In the genomic region with DNA sequence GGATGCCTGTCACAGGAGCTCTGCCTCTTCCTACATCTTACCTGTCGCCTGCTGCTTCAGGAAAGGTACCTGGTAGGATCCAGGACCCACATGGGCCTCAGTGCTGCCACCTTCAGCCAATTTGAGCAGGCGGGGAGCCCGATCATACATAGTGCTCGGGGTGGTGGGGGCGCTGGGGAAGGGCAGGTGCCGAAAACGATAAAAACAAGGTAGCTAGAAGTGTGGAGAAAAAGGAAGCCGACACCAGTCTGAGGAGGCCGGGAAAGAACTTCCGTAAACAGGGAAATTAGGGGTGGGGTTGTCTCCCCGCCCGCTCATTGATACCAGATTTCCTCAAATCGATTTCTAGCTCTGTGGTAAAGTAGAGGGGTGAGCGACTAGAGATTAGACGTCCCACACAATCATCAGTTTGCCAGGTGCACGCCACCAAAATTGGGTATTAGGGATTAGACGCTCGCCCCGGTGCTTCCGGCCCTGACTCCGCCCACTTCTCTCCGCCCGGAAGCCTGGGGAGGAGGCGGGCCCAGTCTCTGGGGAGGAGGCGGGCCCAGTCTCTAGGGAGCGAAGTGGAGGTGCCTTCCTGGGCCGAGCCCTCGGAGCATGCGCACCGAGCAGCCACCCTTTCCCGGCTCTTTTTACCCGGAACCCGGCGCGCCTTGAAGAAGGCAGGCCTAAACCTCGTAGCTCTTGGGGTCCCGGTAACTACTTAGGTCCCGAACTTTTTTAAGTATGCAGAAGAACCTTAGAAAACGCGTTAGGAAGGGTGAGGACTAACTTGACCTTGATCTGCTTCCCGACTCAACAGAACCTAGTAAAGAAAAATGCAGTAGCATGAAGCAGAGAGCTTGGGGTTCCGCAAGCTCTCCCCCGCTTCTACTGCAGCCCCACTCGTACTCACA, we compare ENCODE assay signal across 8 cellular contexts. TPM values are rescaled to one million over a fixed set of nuclear protein-coding genes. Genes with fewer than 3 reads are reported as not detected.
A peak's percentile ranks its signal among the peaks of the same experiment; 100 is the strongest.
DNase-seq lines count a peak whose midpoint lies in the region; ATAC-seq and TF ChIP-seq lines count a peak whose summit lies in the region.

A gene (minus strand): TSS at position 476 of the 899 bp plus-strand sequence.

- H3K9me3 ChIP-seq in PC-9 (ENCODE audit: insufficient read depth, low read depth) = no peaks in the 10 kb centered on the region

- TSS peak; percentile 93 for BruUV-seq in PC-9 (replicated peaks; lab: Mats Ljungman, UMichigan)

- H3F3A ChIP-seq in PC-9 (ENCODE audit: insufficient read depth, low read depth) = peaks cover 18% of the 10 kb centered on the region

- ATAC-seq in GM21529 (IDR thresholded peaks at IDR 0.05; ENCODE audit: unreplicated experiment) (peak; percentile 98), naive B cell (ENCODE audit: low read depth in 2 of 2) (peak; percentile 93 to 94)
- ATAC-seq in stimulated activated effector memory CD8-positive, alpha-beta T cell treated with anti-CD3 and anti-CD28 coated beads, Interleukin-12 subunit alpha, Interleukin-12 subunit beta, amount 100 ng/mL, for 72 hours = peak; percentile 100

- H3K27ac ChIP-seq in PC-9 = peak within 1 kb of the TSS; percentile 89

- intact Hi-C loops in PC-9 (cut with micrococcal nuclease; ENCODE audit: unreplicated experiment) = loop anchor here (5.0 to 10.0 kb wide), 4 partner anchors 512 to 1809 kb away; a partner anchor contains a TSS
- intact Hi-C loops in activated T-helper 1 cell treated with anti-CD3 and anti-CD28 coated beads, Interleukin-12 subunit alpha, Interleukin-12 subunit beta, Interleukin-2, Interleukin-4 antibody, amounts not matched to agents 30 ng/mL and 10 ng/mL and 1 ng/mL, durations not matched to agents 14 hours and 24 hours and 36 hours (cut with micrococcal nuclease) = loop anchor here (1.0 to 5.0 kb wide), 13 partner anchors 104 to 1808 kb away; a partner anchor contains a TSS

- H3K9me3 Mint-ChIP-seq in IgD-negative memory B cell = peaks cover 0 to 3% (median 0%) of the 10 kb centered on the region in 3 donors
- peaks cover 11% of the 10 kb centered on the region for H3K9me3 Mint-ChIP-seq in activated T-helper 1 cell treated with anti-CD3 and anti-CD28 coated beads, Interleukin-12 subunit alpha, Interleukin-12 subunit beta, Interleukin-2, Interleukin-4 antibody, amounts not matched to agents 30 ng/mL and 10 ng/mL and 1 ng/mL, durations not matched to agents 14 hours and 24 hours and 36 hours
- H3K9me3 Mint-ChIP-seq in naive B cell = peaks cover 0 to 2% (median 0%) of the 10 kb centered on the region in 7 donors
- H3K9me3 Mint-ChIP-seq in stimulated activated effector memory CD8-positive, alpha-beta T cell treated with anti-CD3 and anti-CD28 coated beads, Interleukin-12 subunit alpha, Interleukin-12 subunit beta, amount 100 ng/mL, for 72 hours = peaks cover 5% of the 10 kb centered on the region

- POLR2A ChIA-PET in PC-9 (lab: Charles Lee; ENCODE audit: unreplicated experiment) = interaction anchor here (0.7 to 1.1 kb wide), 3 partner anchors 117 to 849 kb away, joined by 5 to 9 read pairs (median 5); no protein-coding TSS in a partner anchor

- H3K9me2 ChIP-seq in PC-9 (ENCODE audit: insufficient read depth) = no peaks in the 10 kb centered on the region

- no peaks in the 10 kb centered on the region for H3K36me3 ChIP-seq in PC-9 (ENCODE audit: low read depth)

- H3K36me3 Mint-ChIP-seq in IgD-negative memory B cell = peaks cover 3% of the 10 kb centered on the region
- H3K36me3 Mint-ChIP-seq in activated T-helper 1 cell treated with anti-CD3 and anti-CD28 coated beads, Interleukin-12 subunit alpha, Interleukin-12 subunit beta, Interleukin-2, Interleukin-4 antibody, amounts not matched to agents 30 ng/mL and 10 ng/mL and 1 ng/mL, durations not matched to agents 14 hours and 24 hours and 36 hours (ENCODE audit: low read depth) = peaks cover 11% of the 10 kb centered on the region
- H3K36me3 Mint-ChIP-seq in naive B cell = no peaks in the 10 kb centered on the region
- H3K36me3 Mint-ChIP-seq in stimulated activated effector memory CD8-positive, alpha-beta T cell treated with anti-CD3 and anti-CD28 coated beads, Interleukin-12 subunit alpha, Interleukin-12 subunit beta, amount 100 ng/mL, for 72 hours = peaks cover 6% of the 10 kb centered on the region

- peaks cover 21% of the 10 kb centered on the region for H3K4me1 ChIP-seq in PC-9 (replicated peaks; ENCODE audit: insufficient read depth)

- H3K27me3 Mint-ChIP-seq in IgD-negative memory B cell (no peaks in the 10 kb centered on the region), naive B cell (peaks cover 0 to 2% (median 0%) of the 10 kb centered on the region in 3 donors)
- H3K27me3 Mint-ChIP-seq in activated T-helper 1 cell treated with anti-CD3 and anti-CD28 coated beads, Interleukin-12 subunit alpha, Interleukin-12 subunit beta, Interleukin-2, Interleukin-4 antibody, amounts not matched to agents 30 ng/mL and 10 ng/mL and 1 ng/mL, durations not matched to agents 14 hours and 24 hours and 36 hours (ENCODE audit: insufficient read depth) = peaks cover 7% of the 10 kb centered on the region

- H3K4me3 Mint-ChIP-seq in IgD-negative memory B cell = peak within 1 kb of the TSS; percentile 93 to 98 (median 96)
- H3K4me3 Mint-ChIP-seq in activated T-helper 1 cell treated with anti-CD3 and anti-CD28 coated beads, Interleukin-12 subunit alpha, Interleukin-12 subunit beta, Interleukin-2, Interleukin-4 antibody, amounts not matched to agents 30 ng/mL and 10 ng/mL and 1 ng/mL, durations not matched to agents 14 hours and 24 hours and 36 hours = peak within 1 kb of the TSS; percentile 88
- peak within 1 kb of the TSS; percentile 83 to 98 (median 97) for H3K4me3 Mint-ChIP-seq in naive B cell
- H3K4me3 Mint-ChIP-seq in stimulated activated effector memory CD8-positive, alpha-beta T cell treated with anti-CD3 and anti-CD28 coated beads, Interleukin-12 subunit alpha, Interleukin-12 subunit beta, amount 100 ng/mL, for 72 hours = peak within 1 kb of the TSS; percentile 88

- H3K4me1 Mint-ChIP-seq in IgD-negative memory B cell = peaks cover 14 to 38% (median 19%) of the 10 kb centered on the region in 3 donors
- peaks cover 18% of the 10 kb centered on the region for H3K4me1 Mint-ChIP-seq in activated T-helper 1 cell treated with anti-CD3 and anti-CD28 coated beads, Interleukin-12 subunit alpha, Interleukin-12 subunit beta, Interleukin-2, Interleukin-4 antibody, amounts not matched to agents 30 ng/mL and 10 ng/mL and 1 ng/mL, durations not matched to agents 14 hours and 24 hours and 36 hours (ENCODE audit: low read depth)
- peaks cover 19 to 28% (median 22%) of the 10 kb centered on the region in 3 donors for H3K4me1 Mint-ChIP-seq in naive B cell
- peaks cover 17% of the 10 kb centered on the region for H3K4me1 Mint-ChIP-seq in stimulated activated effector memory CD8-positive, alpha-beta T cell treated with anti-CD3 and anti-CD28 coated beads, Interleukin-12 subunit alpha, Interleukin-12 subunit beta, amount 100 ng/mL, for 72 hours

- peak within 1 kb of the TSS; percentile 90 to 100 (median 99) for H3K27ac Mint-ChIP-seq in IgD-negative memory B cell
- peak within 1 kb of the TSS; percentile 93 for H3K27ac Mint-ChIP-seq in activated T-helper 1 cell treated with anti-CD3 and anti-CD28 coated beads, Interleukin-12 subunit alpha, Interleukin-12 subunit beta, Interleukin-2, Interleukin-4 antibody, amounts not matched to agents 30 ng/mL and 10 ng/mL and 1 ng/mL, durations not matched to agents 14 hours and 24 hours and 36 hours
- peak within 1 kb of the TSS; percentile 78 to 99 (median 98) for H3K27ac Mint-ChIP-seq in naive B cell
- H3K27ac Mint-ChIP-seq in stimulated activated effector memory CD8-positive, alpha-beta T cell treated with anti-CD3 and anti-CD28 coated beads, Interleukin-12 subunit alpha, Interleukin-12 subunit beta, amount 100 ng/mL, for 72 hours = peak within 1 kb of the TSS; percentile 98

- TF ChIP-seq CTCF in PC-9 (conservative IDR thresholded peaks at IDR 0.05) = peak; percentile 79

- DNase-seq in DMS153 (lab: John Stamatoyannopoulos, UW) = peak; percentile 85
- peak; percentile 83 to 90 for DNase-seq in PC-9
- DNase-seq in activated T-helper 1 cell treated with anti-CD3 and anti-CD28 coated beads, Interleukin-12 subunit alpha, Interleukin-12 subunit beta, Interleukin-2, Interleukin-4 antibody, amounts not matched to agents 30 ng/mL and 10 ng/mL and 1 ng/mL, durations not matched to agents 14 hours and 24 hours and 36 hours (ENCODE audit: low spot score) = peak; percentile 91
- DNase-seq in fibroblast of gingiva (ENCODE audit: low read depth) = peak; percentile 85
- DNase-seq in naive B cell = peak; percentile 94
- peak; percentile 76 to 93 for DNase-seq in stimulated activated effector memory CD8-positive, alpha-beta T cell treated with anti-CD3 and anti-CD28 coated beads, Interleukin-12 subunit alpha, Interleukin-12 subunit beta, amount 100 ng/mL, for 72 hours (ENCODE audit: low spot score in 2 of 2)

- peak within 1 kb of the TSS; percentile 94 for H3K4me2 ChIP-seq in PC-9

- peak within 1 kb of the TSS; percentile 63 for H3K4me3 ChIP-seq in PC-9

- H2AFZ ChIP-seq in PC-9 = peak within 1 kb of the TSS; percentile 98

- no peaks in the 10 kb centered on the region for H3K27me3 ChIP-seq in PC-9 (ENCODE audit: insufficient read depth, low read depth)

- H3K79me2 ChIP-seq in PC-9 (ENCODE audit: low read depth) = no peaks in the 10 kb centered on the region

- no peaks in the 10 kb centered on the region for H4K20me1 ChIP-seq in PC-9 (ENCODE audit: insufficient read depth)

- CTCF ChIA-PET in PC-9 (lab: Charles Lee) = no interaction called here

RNA-seq across cellular contexts. Expression of the gene that starts here (rescaled TPM):
- polyA plus RNA-seq in IgD-negative memory B cell = 0.18 TPM
- total RNA-seq in PC-9 (2021) = 0.35 TPM in 1 of 2 replicates, not detected in the other
- not detected in 2 replicates for total RNA-seq in activated T-helper 1 cell treated with anti-CD3 and anti-CD28 coated beads, Interleukin-12 subunit alpha, Interleukin-12 subunit beta, Interleukin-2, Interleukin-4 antibody, amounts not matched to agents 30 ng/mL and 10 ng/mL and 1 ng/mL, durations not matched to agents 14 hours and 24 hours and 36 hours
- under 1 TPM in 3 of 6 donors, not detected in 3; 0.17 to 0.55 (median 0.25) TPM for polyA plus RNA-seq in naive B cell (ENCODE audit: low read depth in 6 of 6)

Comparison
In these comparisons a context has a peak if more than half of its experiments do, and no peak if none do; other contexts are left out.
1. Peak in every context shown above with its lines: DNase-seq, ATAC-seq, H3K4me3 ChIP-seq and H3K27ac ChIP-seq.
2. Peak in DNase-seq, H3K4me3 ChIP-seq, H3K27ac ChIP-seq and H3K4me2 ChIP-seq in PC-9; RNA of the gene not detected or under 1 TPM.
3. Peak in DNase-seq in activated T-helper 1 cell treated with anti-CD3 and anti-CD28 coated beads, Interleukin-12 subunit alpha, Interleukin-12 subunit beta, Interleukin-2, Interleukin-4 antibody, amounts not matched to agents 30 ng/mL and 10 ng/mL and 1 ng/mL, durations not matched to agents 14 hours and 24 hours and 36 hours; RNA of the gene not detected or under 1 TPM.
4. Peak in DNase-seq and ATAC-seq in naive B cell; RNA of the gene not detected or under 1 TPM.